25 cellular contexts compared by ENCODE assay signal in the genomic region with DNA sequence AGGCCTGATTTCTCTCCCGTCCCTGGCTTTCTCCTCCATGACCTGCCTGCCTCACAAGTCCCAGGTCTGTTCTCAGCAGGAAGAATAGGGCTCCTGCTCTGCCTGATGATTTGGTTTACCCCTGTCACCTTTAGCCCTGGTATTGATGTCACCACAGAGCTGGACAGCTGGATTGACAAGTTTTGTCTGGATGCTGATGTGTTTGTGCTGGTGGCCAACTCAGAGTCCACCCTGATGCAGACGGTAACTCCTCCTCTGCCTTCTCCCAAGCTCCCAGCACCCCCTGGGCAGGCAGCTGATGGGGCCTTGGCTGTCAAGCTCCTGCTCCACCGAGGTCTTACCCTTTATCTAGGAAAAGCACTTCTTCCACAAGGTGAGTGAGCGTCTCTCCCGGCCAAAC.
"Had no signal": no experiment of that assay in that cellular context is flagged by ENCODE, and none has a peak within 500 bp of the region (broad histone marks: within the 10 kb centered on the region; RNA-seq: fewer than 3 reads in every experiment).

No MANE protein-coding gene starts in this region.

- ATAC-seq: left colon; lower lobe of right lung; naive thymus-derived CD8-positive, alpha-beta T cell; psoas muscle; right cardiac atrium; stimulated activated memory B cell treated with anti-CD40 and anti-IgM and Interleukin-4, amounts not matched to agents 10 μg/mL and 1 μg/mL and 100 μg/mL, for 72 hours had no signal

- DNase-seq: dermis blood vessel endothelial cell; effector memory CD4-positive, alpha-beta T cell; erythroblast; esophagus squamous epithelium; foreskin melanocyte; glutamatergic neuron; hypothalamus; immature natural killer cell; islet precursor cell; kidney glomerular epithelial cell; left colon; left ventricle myocardium inferior; lower lobe of right lung; naive thymus-derived CD8-positive, alpha-beta T cell; nephron progenitor cell; nucleus accumbens; right cardiac atrium; spleen; stimulated activated CD4-positive, alpha-beta T cell treated with anti-CD3 and anti-CD28 coated beads, Interleukin-4, amount 100 ng/mL, for 4 hours had no signal

- FAIRE-seq: endometrium had no signal

- H3K27me3 ChIP-seq: esophagus squamous epithelium, spleen, suprapubic skin had no signal

- H3K9me3 ChIP-seq: esophagus squamous epithelium, left ventricle myocardium inferior, lower lobe of right lung, psoas muscle, spleen, suprapubic skin had no signal

- H3K4me3 ChIP-seq: coronary artery, esophagus squamous epithelium, left ventricle myocardium inferior, lower lobe of right lung, psoas muscle, skin epidermis, spleen, suprapubic skin had no signal

- H3K27ac ChIP-seq: coronary artery, esophagus squamous epithelium, lower lobe of right lung, psoas muscle, skin epidermis, spleen, suprapubic skin had no signal

- H3K4me1 ChIP-seq: lower lobe of right lung, psoas muscle, spleen, suprapubic skin had no signal
